In genomic region chr1:225777058-225777582, GRCh38 we compare ENCODE assay signal across 8 cellular contexts. TPM values are rescaled to one million over a fixed set of nuclear protein-coding genes. Genes with fewer than 3 reads are reported as not detected.
DNase-seq lines count a peak whose midpoint lies in the region; ATAC-seq and TF ChIP-seq lines count a peak whose summit lies in the region.

No MANE protein-coding gene starts in this region.

- POLR2A ChIA-PET in activated naive CD8-positive, alpha-beta T cell treated with anti-CD3 and anti-CD28 coated beads, Interleukin-2, amount 10 ng/mL, durations not matched to agents 7 days and 5 days (lab: Charles Lee) = interaction anchor here (0.6 to 3.4 kb wide), 26 partner anchors 8 to 332 kb away, joined by 3 to 63 read pairs (median 6); partner anchors contain the start of genes H3-3A, PYCR2, SDE2 and TMEM63A

- peak; percentile 19 for ATAC-seq in activated naive CD8-positive, alpha-beta T cell treated with anti-CD3 and anti-CD28 coated beads, Interleukin-2, amount 10 ng/mL, durations not matched to agents 7 days and 5 days (ENCODE audit: low read depth)
- ATAC-seq in HG03521 (IDR thresholded peaks at IDR 0.05; ENCODE audit: unreplicated experiment) (peak; percentile 9), HG03280 (IDR thresholded peaks at IDR 0.05; ENCODE audit: unreplicated experiment) (no peak)

- H3K27ac ChIP-seq in brain microvascular endothelial cell = no peak overlapping the region

- H3K27me3 Mint-ChIP-seq in activated naive CD8-positive, alpha-beta T cell treated with anti-CD3 and anti-CD28 coated beads, Interleukin-2, amount 10 ng/mL, durations not matched to agents 7 days and 5 days = no peaks in the 10 kb centered on the region
- H3K27me3 Mint-ChIP-seq in activated naive CD8-positive, alpha-beta T cell treated with anti-CD3 and anti-CD28 coated beads for 36 hours = no peaks in the 10 kb centered on the region
- no peaks in the 10 kb centered on the region for H3K27me3 Mint-ChIP-seq in type B pancreatic cell

- no peaks in the 10 kb centered on the region for H3K27me3 ChIP-seq in brain microvascular endothelial cell (replicated peaks)

- no peak for TF ChIP-seq CTCF in brain microvascular endothelial cell (IDR thresholded peaks at IDR 0.05; ENCODE audit: low read depth, low read length, missing control alignments)
- no peak for TF ChIP-seq CTCF in type B pancreatic cell (conservative IDR thresholded peaks at IDR 0.05)

- H3K36me3 Mint-ChIP-seq in activated naive CD8-positive, alpha-beta T cell treated with anti-CD3 and anti-CD28 coated beads, Interleukin-2, amount 10 ng/mL, durations not matched to agents 7 days and 5 days = peaks cover 10% of the 10 kb centered on the region
- peaks cover 22% of the 10 kb centered on the region for H3K36me3 Mint-ChIP-seq in activated naive CD8-positive, alpha-beta T cell treated with anti-CD3 and anti-CD28 coated beads for 36 hours
- H3K36me3 Mint-ChIP-seq in type B pancreatic cell = no peaks in the 10 kb centered on the region

- H3K9me3 Mint-ChIP-seq in activated naive CD8-positive, alpha-beta T cell treated with anti-CD3 and anti-CD28 coated beads, Interleukin-2, amount 10 ng/mL, durations not matched to agents 7 days and 5 days = no peaks in the 10 kb centered on the region
- H3K9me3 Mint-ChIP-seq in activated naive CD8-positive, alpha-beta T cell treated with anti-CD3 and anti-CD28 coated beads for 36 hours = peaks cover 2% of the 10 kb centered on the region
- no peaks in the 10 kb centered on the region for H3K9me3 Mint-ChIP-seq in type B pancreatic cell

- H3K4me3 ChIP-seq in brain microvascular endothelial cell (ENCODE audit: low read depth, low read length) = peak overlapping the region; percentile 92

- in situ Hi-C loops in brain microvascular endothelial cell (cut with HindIII; ENCODE audit: low pct_ligation_motif_present, low sequenced_read_pairs) = no loop called here

- H3K27ac Mint-ChIP-seq in activated naive CD8-positive, alpha-beta T cell treated with anti-CD3 and anti-CD28 coated beads, Interleukin-2, amount 10 ng/mL, durations not matched to agents 7 days and 5 days = no peak overlapping the region
- no peak overlapping the region for H3K27ac Mint-ChIP-seq in activated naive CD8-positive, alpha-beta T cell treated with anti-CD3 and anti-CD28 coated beads for 36 hours
- H3K27ac Mint-ChIP-seq in type B pancreatic cell = no peak overlapping the region

- H3K36me3 ChIP-seq in brain microvascular endothelial cell (replicated peaks) = no peaks in the 10 kb centered on the region

- no peak for DNase-seq in activated naive CD8-positive, alpha-beta T cell treated with anti-CD3 and anti-CD28 coated beads, Interleukin-2, amount 10 ng/mL, durations not matched to agents 7 days and 5 days
- no peak for DNase-seq in activated naive CD8-positive, alpha-beta T cell treated with anti-CD3 and anti-CD28 coated beads for 36 hours
- DNase-seq in brain microvascular endothelial cell (no peak), midbrain (lab: John Stamatoyannopoulos, UW) (peak; percentile 45), RKO (ENCODE audit: low spot score) (no peak), type B pancreatic cell (ENCODE audit: extremely low spot score, unreplicated experiment) (no peak)

- H3K4me3 Mint-ChIP-seq in activated naive CD8-positive, alpha-beta T cell treated with anti-CD3 and anti-CD28 coated beads, Interleukin-2, amount 10 ng/mL, durations not matched to agents 7 days and 5 days = no peak overlapping the region
- H3K4me3 Mint-ChIP-seq in activated naive CD8-positive, alpha-beta T cell treated with anti-CD3 and anti-CD28 coated beads for 36 hours = no peak overlapping the region
- no peak overlapping the region for H3K4me3 Mint-ChIP-seq in type B pancreatic cell

- H3K4me1 Mint-ChIP-seq in activated naive CD8-positive, alpha-beta T cell treated with anti-CD3 and anti-CD28 coated beads, Interleukin-2, amount 10 ng/mL, durations not matched to agents 7 days and 5 days = peaks cover 14% of the 10 kb centered on the region
- H3K4me1 Mint-ChIP-seq in activated naive CD8-positive, alpha-beta T cell treated with anti-CD3 and anti-CD28 coated beads for 36 hours = peaks cover 22% of the 10 kb centered on the region
- peaks cover 30% of the 10 kb centered on the region for H3K4me1 Mint-ChIP-seq in type B pancreatic cell (ENCODE audit: unreplicated experiment)

RNA-seq across cellular contexts. Expression of gene SRP9, which starts 0.5 kb away (rescaled TPM):
- 100 to 1,000 TPM; 209 to 226 TPM for total RNA-seq in activated naive CD8-positive, alpha-beta T cell treated with anti-CD3 and anti-CD28 coated beads, Interleukin-2, amount 10 ng/mL, durations not matched to agents 7 days and 5 days
- 100 to 1,000 TPM; 335 to 350 TPM for total RNA-seq in activated naive CD8-positive, alpha-beta T cell treated with anti-CD3 and anti-CD28 coated beads for 36 hours
- total RNA-seq in type B pancreatic cell (ENCODE audit: low replicate concordance) = 263 and 313 TPM in 2 replicates

RNA-seq across cellular contexts. Expression of gene EPHX1, which starts 32.8 kb away (rescaled TPM):
- total RNA-seq in activated naive CD8-positive, alpha-beta T cell treated with anti-CD3 and anti-CD28 coated beads, Interleukin-2, amount 10 ng/mL, durations not matched to agents 7 days and 5 days = 1 to 10 TPM; 2.3 to 2.5 TPM
- total RNA-seq in activated naive CD8-positive, alpha-beta T cell treated with anti-CD3 and anti-CD28 coated beads for 36 hours = 1 to 10 TPM; 2.7 to 4.3 TPM
- 65.2 and 86.1 TPM in 2 replicates for total RNA-seq in type B pancreatic cell (ENCODE audit: low replicate concordance)

Comparison
In these comparisons a context has a peak if more than half of its experiments do, and no peak if none do; other contexts are left out.
1. RNA of gene EPHX1, which starts 32.8 kb away (total RNA-seq): 65.2 to 86.1 TPM in type B pancreatic cell; 2.7 to 4.3 TPM in activated naive CD8-positive, alpha-beta T cell treated with anti-CD3 and anti-CD28 coated beads for 36 hours and 2.3 to 2.5 TPM in activated naive CD8-positive, alpha-beta T cell treated with anti-CD3 and anti-CD28 coated beads, Interleukin-2, amount 10 ng/mL, durations not matched to agents 7 days and 5 days; every median in the first group is over 10 times any median in the second.